21 cellular contexts compared by ENCODE assay signal in the genomic region with DNA sequence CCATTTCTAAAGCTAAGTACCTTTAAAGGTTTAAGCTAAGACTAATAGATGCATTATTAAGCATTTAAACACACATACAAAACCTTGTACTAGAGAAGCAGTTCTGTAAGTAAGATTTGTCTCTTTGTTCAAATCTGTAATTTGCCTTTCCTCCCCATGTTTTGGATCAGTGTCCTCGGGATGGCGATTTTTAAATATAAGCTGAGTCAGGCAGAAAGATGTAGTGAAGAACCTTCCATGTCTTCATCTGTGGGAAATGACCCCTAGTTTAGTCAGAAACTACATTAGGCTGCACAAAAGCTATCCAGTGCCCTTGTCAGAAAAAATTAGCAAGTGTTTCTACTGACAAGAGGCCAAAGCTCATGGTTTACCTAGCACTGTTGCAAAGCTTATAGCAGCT.
DNase-seq lines count a peak whose midpoint lies in the region; ATAC-seq, FAIRE-seq and TF ChIP-seq lines count a peak whose summit lies in the region.
"Had no signal": no experiment of that assay in that cellular context is flagged by ENCODE, and none has a peak within 500 bp of the region (broad histone marks: within the 10 kb centered on the region; RNA-seq: fewer than 3 reads in every experiment).

No MANE protein-coding gene starts in this region.

- DNase-seq in G401 (ENCODE audit: low spot score) (peak; percentile 46), IMR-90 (no peak), K562 (ENCODE audit: extremely low read depth in 1 of 4, low spot score in 3 of 4) (no peak), neural progenitor cell (ENCODE audit: low spot score) (peak; percentile 29), GM23248 (no peak), mesenteric fat pad (ENCODE audit: low spot score) (no peak), SW480 (ENCODE audit: low spot score) (no peak)
- DNase-seq: Caco-2; CD4-positive, CD25-positive, alpha-beta regulatory T cell; CD8-positive, alpha-beta T cell; DMS153; DND-41; GF-D8; GOT3; HFFc6 had no signal

- H3K9me3 ChIP-seq in IMR-90 (ENCODE audit: control insufficient read depth, insufficient read depth, low read length) (no peaks in the 10 kb centered on the region), K562 (replicated peaks; ENCODE audit: control insufficient read depth, insufficient read depth, low read depth, low read length) (no peaks in the 10 kb centered on the region), neural progenitor cell (ENCODE audit: low read depth) (no peaks in the 10 kb centered on the region), GM23248 (ENCODE audit: low read depth) (no peaks in the 10 kb centered on the region)
- H3K9me3 ChIP-seq: BLaER1, Caco-2, HAP-1 had no signal

- H3K27ac ChIP-seq in IMR-90 (ENCODE audit: insufficient read depth, low read length) (no peak overlapping the region), K562 (ENCODE audit: extremely low read depth, low read depth, low read length) (no peak overlapping the region), neural progenitor cell (peak overlapping the region; percentile 72), GM23248 (no peak overlapping the region)
- H3K27ac ChIP-seq: BLaER1, C4-2B had no signal

- H2BK120ac ChIP-seq in IMR-90 (ENCODE audit: low read depth, low read length), result no peak overlapping the region

- TF ChIP-seq RAD21 in IMR-90 (IDR thresholded peaks at IDR 0.05; ENCODE audit: low read length) (no peak), K562 (CRISPR knock-in tag; conservative IDR thresholded peaks at IDR 0.05 in 1 of 2, IDR thresholded peaks at IDR 0.05 in 1 of 2) (no peak)

- H4K8ac ChIP-seq in IMR-90 (ENCODE audit: low read depth in 2 of 2, low read length in 2 of 2), result no peak overlapping the region

- H3K27ac Mint-ChIP-seq in neural progenitor cell, result no peak overlapping the region
- H3K27ac Mint-ChIP-seq: B cell; CD4-positive, CD25-positive, alpha-beta regulatory T cell; CD8-positive, alpha-beta T cell; HFFc6 had no signal

- WGBS in IMR-90 (ENCODE audit: extremely low coverage in 2 of 2, insufficient read length in 1 of 2), 2 experiments, result no CpG with 5 or more reads among the region's 2 CpGs
- 78% methylated on average over 2 of the region's 2 CpGs for WGBS in K562 (ENCODE audit: insufficient coverage, low coverage, missing lambda C conversion rate)
- WGBS in GM23248 (ENCODE audit: low coverage in 1 of 2, low lambda C conversion rate in 2 of 2, missing lambda C conversion rate in 2 of 2), 2 experiments, result 98 to 100% methylated on average over 2 of the region's 2 CpGs

- POLR2A ChIA-PET in IMR-90 (lab: Charles Lee; ENCODE audit: unreplicated experiment) (no interaction called here), K562 (lab: Yijun Ruan, JAX) (interaction anchor here (0.9 to 1.2 kb wide), 2 partner anchors 11 to 24 kb away, joined by 3 read pairs; no protein-coding TSS in a partner anchor)

- no peak overlapping the region for H2BK5ac ChIP-seq in IMR-90 (ENCODE audit: low read depth, low read length, poor library complexity, severe bottlenecking)

- H3K9me1 ChIP-seq in IMR-90 (ENCODE audit: insufficient read depth, low read length) (no peaks in the 10 kb centered on the region), K562 (ENCODE audit: control insufficient read depth, insufficient read depth, low read length) (no peaks in the 10 kb centered on the region)

- no peak overlapping the region for H3K18ac ChIP-seq in IMR-90 (ENCODE audit: low read depth, low read length)

- no peaks in the 10 kb centered on the region for H3K27me3 Mint-ChIP-seq in neural progenitor cell (ENCODE audit: insufficient read depth, low read depth)
- H3K27me3 Mint-ChIP-seq: B cell; CD4-positive, CD25-positive, alpha-beta regulatory T cell had no signal

- dilution Hi-C loops in IMR-90 (cut with HindIII; ENCODE audit: low sequenced_read_pairs, unreplicated experiment), result no loop called here

- BruUV-seq in IMR-90 (replicated peaks; lab: Mats Ljungman, UMichigan) (no TSS peak), K562 (replicated peaks; lab: Mats Ljungman, UMichigan) (no TSS peak)

- H3K4ac ChIP-seq in IMR-90 (ENCODE audit: low read depth, low read length), result no peak overlapping the region

- H2AFZ ChIP-seq in IMR-90 (replicated peaks; ENCODE audit: low read length, poor library complexity) (no peak overlapping the region), K562 (ENCODE audit: low read depth, low read length) (no peak overlapping the region), neural progenitor cell (replicated peaks) (no peak overlapping the region), GM23248 (no peak overlapping the region)

- no peak overlapping the region for H3K14ac ChIP-seq in IMR-90 (replicated peaks; ENCODE audit: low read depth, low read length)

- no peak overlapping the region for H2AK5ac ChIP-seq in IMR-90 (ENCODE audit: low read depth, low read length)

- H3K4me1 Mint-ChIP-seq in neural progenitor cell, result peaks cover 32% of the 10 kb centered on the region
- H3K4me1 Mint-ChIP-seq: B cell had no signal

- TF ChIP-seq CTCF in IMR-90 (conservative IDR thresholded peaks at IDR 0.05; ENCODE audit: low read depth, low read length), result no peak
- no peak for TF ChIP-seq CTCF in K562 (IDR thresholded peaks at IDR 0.05 in 2 of 3, conservative IDR thresholded peaks at IDR 0.05 in 1 of 3; ENCODE audit: insufficient read depth in 2 of 3, low read depth in 1 of 3, low read length in 3 of 3)
- TF ChIP-seq CTCF in neural progenitor cell (IDR thresholded peaks at IDR 0.05), result no peak

- no peak overlapping the region for H3K9ac ChIP-seq in IMR-90 (ENCODE audit: low read depth, low read length)
- H3K9ac ChIP-seq in K562 (ENCODE audit: insufficient read depth in 1 of 2, low read depth in 2 of 2, low read length in 2 of 2), result no peak overlapping the region
- no peak overlapping the region for H3K9ac ChIP-seq in neural progenitor cell
- H3K9ac ChIP-seq in GM23248, result no peak overlapping the region
- H3K9ac ChIP-seq: BLaER1 had no signal

- no peaks in the 10 kb centered on the region for H3K4me1 ChIP-seq in IMR-90 (ENCODE audit: control insufficient read depth, insufficient read depth, low read length)
- no peaks in the 10 kb centered on the region for H3K4me1 ChIP-seq in K562 (replicated peaks in 1 of 2; ENCODE audit: control insufficient read depth in 2 of 2, insufficient read depth in 2 of 2, low read length in 2 of 2)
- peaks cover 46% of the 10 kb centered on the region for H3K4me1 ChIP-seq in neural progenitor cell
- H3K4me1 ChIP-seq in GM23248 (ENCODE audit: insufficient read depth), result peaks cover 25% of the 10 kb centered on the region
- H3K4me1 ChIP-seq: BLaER1, Caco-2, HAP-1 had no signal

- H3K36me3 Mint-ChIP-seq in neural progenitor cell, result peaks cover 2% of the 10 kb centered on the region

- no peaks in the 10 kb centered on the region for H3K9me3 Mint-ChIP-seq in neural progenitor cell
- H3K9me3 Mint-ChIP-seq: CD4-positive, CD25-positive, alpha-beta regulatory T cell; CD8-positive, alpha-beta T cell; HFFc6 had no signal

- H4K91ac ChIP-seq in IMR-90 (ENCODE audit: insufficient read depth, low read depth, low read length), result no peak overlapping the region

- H3K79me1 ChIP-seq in IMR-90 (ENCODE audit: low read depth in 1 of 2, low read length in 2 of 2), result no peaks in the 10 kb centered on the region

- H3K23ac ChIP-seq in IMR-90 (ENCODE audit: low read depth, low read length), result no peak overlapping the region

- no peak overlapping the region for H4K5ac ChIP-seq in IMR-90 (ENCODE audit: low read depth, low read length)

- TF ChIP-seq EP300 in K562 (IDR thresholded peaks at IDR 0.05; ENCODE audit: low read length), result no peak

- no peak overlapping the region for H3K4me3 ChIP-seq in IMR-90 (ENCODE audit: insufficient read depth, low read depth, low read length)
- no peak overlapping the region for H3K4me3 ChIP-seq in K562
- H3K4me3 ChIP-seq in neural progenitor cell, result no peak overlapping the region
- H3K4me3 ChIP-seq in GM23248, result no peak overlapping the region
- H3K4me3 ChIP-seq: BLaER1, HAP-1 had no signal

- H3F3A ChIP-seq in neural progenitor cell (ENCODE audit: low read depth) (peaks cover 47% of the 10 kb centered on the region), GM23248 (ENCODE audit: insufficient read depth) (peaks cover 5% of the 10 kb centered on the region; the same call in 1 of the 2 replicates)

- no peaks in the 10 kb centered on the region for H3K36me3 ChIP-seq in IMR-90 (ENCODE audit: control insufficient read depth, insufficient read depth, low read length)
- no peaks in the 10 kb centered on the region for H3K36me3 ChIP-seq in K562 (ENCODE audit: control insufficient read depth, insufficient read depth, low read length)
- no peaks in the 10 kb centered on the region for H3K36me3 ChIP-seq in neural progenitor cell
- no peaks in the 10 kb centered on the region for H3K36me3 ChIP-seq in GM23248 (ENCODE audit: low read depth)
- H3K36me3 ChIP-seq: HAP-1 had no signal

- peak; percentile 37 for FAIRE-seq in K562 (lab: Jason Lieb, UNC)
- FAIRE-seq: GM12892, H54 had no signal

- H3K27me3 ChIP-seq in IMR-90 (ENCODE audit: control insufficient read depth, insufficient read depth, low read length) (no peaks in the 10 kb centered on the region), K562 (ENCODE audit: control insufficient read depth in 2 of 2, insufficient read depth in 2 of 2, low read length in 2 of 2) (no peaks in the 10 kb centered on the region), neural progenitor cell (no peaks in the 10 kb centered on the region), GM23248 (replicated peaks; ENCODE audit: insufficient read depth) (no peaks in the 10 kb centered on the region)
- H3K27me3 ChIP-seq: BLaER1 had no signal

- H3K9me2 ChIP-seq in GM23248 (ENCODE audit: insufficient read depth), result no peaks in the 10 kb centered on the region

- H3K4me2 ChIP-seq in IMR-90 (ENCODE audit: low read depth, low read length) (no peak overlapping the region), K562 (ENCODE audit: insufficient read depth, low read length) (no peak overlapping the region), neural progenitor cell (peak overlapping the region; percentile 23), GM23248 (ENCODE audit: unreplicated experiment) (no peak overlapping the region)
- H3K4me2 ChIP-seq: BLaER1 had no signal

- H3K79me2 ChIP-seq in K562 (ENCODE audit: control insufficient read depth, insufficient read depth, low read length), result no peaks in the 10 kb centered on the region
- no peaks in the 10 kb centered on the region for H3K79me2 ChIP-seq in neural progenitor cell (ENCODE audit: low read depth)
- H3K79me2 ChIP-seq in GM23248 (ENCODE audit: insufficient read depth), result no peaks in the 10 kb centered on the region

- no peak overlapping the region for H2BK15ac ChIP-seq in IMR-90 (ENCODE audit: low read depth, low read length)

- TF ChIP-seq POLR2A in IMR-90 (IDR thresholded peaks at IDR 0.05; ENCODE audit: low read depth, low read length) (no peak), K562 (conservative IDR thresholded peaks at IDR 0.05) (no peak)

- no peak overlapping the region for H2AK9ac ChIP-seq in IMR-90 (replicated peaks; ENCODE audit: low read depth, low read length, poor library complexity)

- no peak overlapping the region for H3K4me3 Mint-ChIP-seq in neural progenitor cell
- H3K4me3 Mint-ChIP-seq: B cell; CD4-positive, CD25-positive, alpha-beta regulatory T cell; CD8-positive, alpha-beta T cell; HFFc6 had no signal

- no peak overlapping the region for H2BK20ac ChIP-seq in IMR-90 (ENCODE audit: low read depth, low read length)

- CTCF ChIA-PET in IMR-90 (lab: Yijun Ruan, JAX) (no interaction called here), K562 (lab: Yijun Ruan, JAX; ENCODE audit: low intra/inter-chr PET ratio) (no interaction called here)

- in situ Hi-C loops in G401 (cut with HindIII; ENCODE audit: low sequenced_read_pairs), result no loop called here
- in situ Hi-C loops in IMR-90 (cut with MboI; ENCODE audit: low sequenced_read_pairs), result no loop called here
- in situ Hi-C loops in K562 (cut with MboI), result loop anchor here (10.0 kb wide), 1 partner anchor 226 kb away; no protein-coding TSS in a partner anchor
- in situ Hi-C loops in GM23248 (cut with MboI), result loop anchor here (25.0 kb wide), 1 partner anchor 513 kb away; no protein-coding TSS in a partner anchor

- H4K20me1 ChIP-seq in IMR-90 (ENCODE audit: insufficient read depth, low read length) (no peaks in the 10 kb centered on the region), K562 (replicated peaks; ENCODE audit: control insufficient read depth, insufficient read depth, low read length) (no peaks in the 10 kb centered on the region), neural progenitor cell (ENCODE audit: low read depth) (peaks cover 11% of the 10 kb centered on the region), GM23248 (ENCODE audit: insufficient read depth) (no peaks in the 10 kb centered on the region)
- H4K20me1 ChIP-seq: BLaER1 had no signal

- intact Hi-C loops in IMR-90 (cut with micrococcal nuclease) (no loop called here), K562 (cut with micrococcal nuclease) (loop anchor here (10.0 kb wide), 1 partner anchor 526 kb away; no protein-coding TSS in a partner anchor)

- ATAC-seq in IMR-90 (ENCODE audit: low read depth) (no peak), K562 (no peak)
- ATAC-seq: CD8-positive, alpha-beta T cell had no signal

- H3K56ac ChIP-seq in IMR-90 (ENCODE audit: extremely low read depth, insufficient read depth, low read length), result no peak overlapping the region

Comparison
In these comparisons a context has a peak if more than half of its experiments do, and no peak if none do; other contexts are left out.
1. DNase-seq: peak in G401 (single experiment) and neural progenitor cell (single experiment); none in IMR-90 (single experiment), K562 (0 of 4), GM23248 (single experiment), mesenteric fat pad (single experiment) and SW480 (single experiment).
2. in situ Hi-C loops: an anchor here in K562 (10.0 kb wide) and GM23248 (25.0 kb wide); none called in G401 and IMR-90.